ENCODE assay signal across 1 cellular context in the genomic region with DNA sequence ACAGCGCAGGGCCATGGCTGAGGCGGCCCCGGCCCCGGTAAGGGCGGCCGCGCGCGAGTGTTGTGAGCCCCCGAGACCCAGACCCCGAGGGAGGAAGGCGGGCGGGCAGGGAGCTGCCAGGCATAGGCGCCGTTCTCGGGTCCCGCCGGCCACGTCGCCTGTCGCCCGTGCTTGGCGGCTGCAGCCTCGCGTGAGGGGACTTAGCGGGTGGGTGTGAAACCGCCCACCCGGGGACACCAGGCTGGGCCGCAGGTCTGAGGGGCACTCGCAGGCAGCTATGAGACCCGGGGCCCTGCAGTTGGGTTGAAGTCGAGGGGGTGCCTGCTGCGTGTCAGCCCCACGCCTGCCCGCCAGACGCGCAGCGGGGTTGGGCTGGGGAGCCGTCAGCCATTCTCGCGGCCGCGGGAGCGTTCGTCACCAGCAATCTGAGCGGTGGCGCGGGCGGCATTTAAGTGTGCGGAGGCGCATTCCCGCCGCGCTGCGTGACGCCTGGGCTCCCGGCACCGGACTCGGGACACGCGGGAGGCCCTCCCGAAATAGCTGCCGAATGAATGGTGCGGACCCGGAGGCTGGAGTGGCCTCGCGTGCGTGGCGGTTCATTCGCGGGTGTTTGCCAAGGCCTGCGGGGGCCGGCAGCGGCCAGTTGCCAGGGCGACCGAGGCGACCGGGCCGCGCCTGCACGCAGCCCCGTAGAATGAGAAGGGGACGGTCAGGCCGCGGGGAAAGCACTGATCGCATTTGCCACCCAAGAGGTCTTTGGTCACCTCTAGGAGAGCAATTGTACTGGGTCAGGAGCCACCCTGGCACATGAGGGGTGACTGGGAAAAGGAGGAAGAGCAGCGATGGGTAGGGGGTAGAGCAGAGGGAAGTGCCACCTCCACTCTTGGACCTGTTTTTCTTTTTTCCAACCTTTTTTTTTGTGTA.
TF ChIP-seq lines count a peak whose summit lies in the region.

No MANE protein-coding gene starts in this region.

TF ChIP-seq in K562, 482 proteins besides CTCF, POLR2A, EP300 and RAD21 (continued from another document and continues in another):
- TF ChIP-seq, protein P1, sequence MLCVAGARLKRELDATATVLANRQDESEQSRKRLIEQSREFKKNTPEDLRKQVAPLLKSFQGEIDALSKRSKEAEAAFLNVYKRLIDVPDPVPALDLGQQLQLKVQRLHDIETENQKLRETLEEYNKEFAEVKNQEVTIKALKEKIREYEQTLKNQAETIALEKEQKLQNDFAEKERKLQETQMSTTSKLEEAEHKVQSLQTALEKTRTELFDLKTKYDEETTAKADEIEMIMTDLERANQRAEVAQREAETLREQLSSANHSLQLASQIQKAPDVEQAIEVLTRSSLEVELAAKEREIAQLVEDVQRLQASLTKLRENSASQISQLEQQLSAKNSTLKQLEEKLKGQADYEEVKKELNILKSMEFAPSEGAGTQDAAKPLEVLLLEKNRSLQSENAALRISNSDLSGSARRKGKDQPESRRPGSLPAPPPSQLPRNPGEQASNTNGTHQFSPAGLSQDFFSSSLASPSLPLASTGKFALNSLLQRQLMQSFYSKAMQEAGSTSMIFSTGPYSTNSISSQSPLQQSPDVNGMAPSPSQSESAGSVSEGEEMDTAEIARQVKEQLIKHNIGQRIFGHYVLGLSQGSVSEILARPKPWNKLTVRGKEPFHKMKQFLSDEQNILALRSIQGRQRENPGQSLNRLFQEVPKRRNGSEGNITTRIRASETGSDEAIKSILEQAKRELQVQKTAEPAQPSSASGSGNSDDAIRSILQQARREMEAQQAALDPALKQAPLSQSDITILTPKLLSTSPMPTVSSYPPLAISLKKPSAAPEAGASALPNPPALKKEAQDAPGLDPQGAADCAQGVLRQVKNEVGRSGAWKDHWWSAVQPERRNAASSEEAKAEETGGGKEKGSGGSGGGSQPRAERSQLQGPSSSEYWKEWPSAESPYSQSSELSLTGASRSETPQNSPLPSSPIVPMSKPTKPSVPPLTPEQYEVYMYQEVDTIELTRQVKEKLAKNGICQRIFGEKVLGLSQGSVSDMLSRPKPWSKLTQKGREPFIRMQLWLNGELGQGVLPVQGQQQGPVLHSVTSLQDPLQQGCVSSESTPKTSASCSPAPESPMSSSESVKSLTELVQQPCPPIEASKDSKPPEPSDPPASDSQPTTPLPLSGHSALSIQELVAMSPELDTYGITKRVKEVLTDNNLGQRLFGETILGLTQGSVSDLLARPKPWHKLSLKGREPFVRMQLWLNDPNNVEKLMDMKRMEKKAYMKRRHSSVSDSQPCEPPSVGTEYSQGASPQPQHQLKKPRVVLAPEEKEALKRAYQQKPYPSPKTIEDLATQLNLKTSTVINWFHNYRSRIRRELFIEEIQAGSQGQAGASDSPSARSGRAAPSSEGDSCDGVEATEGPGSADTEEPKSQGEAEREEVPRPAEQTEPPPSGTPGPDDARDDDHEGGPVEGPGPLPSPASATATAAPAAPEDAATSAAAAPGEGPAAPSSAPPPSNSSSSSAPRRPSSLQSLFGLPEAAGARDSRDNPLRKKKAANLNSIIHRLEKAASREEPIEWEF (CRISPR knock-in tag; IDR thresholded peaks at IDR 0.05): no peak
- TF ChIP-seq CHD2 (IDR thresholded peaks at IDR 0.05; ENCODE audit: low read depth, low read length): no peak
- TF ChIP-seq NFE2 (IDR thresholded peaks at IDR 0.05; ENCODE audit: low read depth): 0 out of 2 replicates have a peak, but pooled peaks have one; percentile 3
- TF ChIP-seq NR2C1 (IDR thresholded peaks at IDR 0.05): no peak
- no peak for TF ChIP-seq NR2C1 (tag; IDR thresholded peaks at IDR 0.05)
- TF ChIP-seq POLR2AphosphoS2 (IDR thresholded peaks at IDR 0.05; ENCODE audit: low read length): no peak
- TF ChIP-seq KDM1A (IDR thresholded peaks at IDR 0.05): no peak; a peak in 1 of 4 replicates
- no peak for TF ChIP-seq LARP7 (IDR thresholded peaks at IDR 0.05)
- no peak for TF ChIP-seq POLR3G (IDR thresholded peaks at IDR 0.05; ENCODE audit: extremely low read depth, insufficient read length, insufficient replicate concordance)
- TF ChIP-seq ZNF764 (CRISPR knock-in tag; IDR thresholded peaks at IDR 0.05; ENCODE audit: low read depth): peak; percentile 29; the same call in 1 of the 2 replicates
- no peak for TF ChIP-seq SIRT6 (IDR thresholded peaks at IDR 0.05; ENCODE audit: low read depth, low read length)
- TF ChIP-seq HMGN3 (IDR thresholded peaks at IDR 0.05; ENCODE audit: borderline replicate concordance, extremely low read depth, insufficient read length, low read depth, low read length): peak; percentile 26
- TF ChIP-seq HDAC8 (tag; IDR thresholded peaks at IDR 0.05): no peak
- TF ChIP-seq NONO (IDR thresholded peaks at IDR 0.05; ENCODE audit: low read depth in 2 of 2, low read length in 1 of 2): 0 out of 4 replicates have a peak, but pooled peaks of 1 of the 2 experiments have one; percentile 6
- TF ChIP-seq PHTF2 (CRISPR knock-in tag; IDR thresholded peaks at IDR 0.05): no peak
- no peak for TF ChIP-seq HDGF (IDR thresholded peaks at IDR 0.05)
- no peak; the same call in 1 of the 2 replicates for TF ChIP-seq ZNF589 (CRISPR knock-in tag; IDR thresholded peaks at IDR 0.05; ENCODE audit: low read depth)
- no peak for TF ChIP-seq ZNF212 (CRISPR knock-in tag; IDR thresholded peaks at IDR 0.05)
- no peak for TF ChIP-seq POLR2AphosphoS5 (IDR thresholded peaks at IDR 0.05; ENCODE audit: control insufficient read depth, insufficient read depth, low read depth, low read length)
- no peak for TF ChIP-seq BRD9 (IDR thresholded peaks at IDR 0.05; ENCODE audit: low read depth, partially characterized antibody)
- TF ChIP-seq SETDB1 (IDR thresholded peaks at IDR 0.05; ENCODE audit: low read length): no peak
- TF ChIP-seq MAFG (tag; conservative IDR thresholded peaks at IDR 0.05): no peak
- peak; percentile 5; the same call in 1 of the 2 replicates for TF ChIP-seq STAT6 (CRISPR knock-in tag; IDR thresholded peaks at IDR 0.05)
- no peak for TF ChIP-seq ZNF785 (CRISPR knock-in tag; IDR thresholded peaks at IDR 0.05)
- TF ChIP-seq THRA (IDR thresholded peaks at IDR 0.05): no peak
- TF ChIP-seq L3MBTL2 (IDR thresholded peaks at IDR 0.05): 0 out of 2 replicates have a peak, but pooled peaks have one; percentile 26
- TF ChIP-seq TBL1XR1 (IDR thresholded peaks at IDR 0.05; ENCODE audit: low read length in 2 of 2): no peak
- no peak for TF ChIP-seq NCOR1 (IDR thresholded peaks at IDR 0.05)
- TF ChIP-seq SRSF7 (optimal IDR thresholded peaks at IDR 0.05; ENCODE audit: low read depth, low read length): no peak
- peak; percentile 61 for TF ChIP-seq ZNF316 (IDR thresholded peaks at IDR 0.05)
- TF ChIP-seq CEBPG (CRISPR knock-in tag; IDR thresholded peaks at IDR 0.05): peak; percentile 35; the same call in 1 of the 2 replicates
- TF ChIP-seq CEBPG (tag; conservative IDR thresholded peaks at IDR 0.05 in 1 of 2, IDR thresholded peaks at IDR 0.05 in 1 of 2): no peak
- peak; percentile 84 for TF ChIP-seq PHF21A (IDR thresholded peaks at IDR 0.05; ENCODE audit: borderline replicate concordance, low read depth)
- no peak for TF ChIP-seq NR0B1 (IDR thresholded peaks at IDR 0.05; ENCODE audit: partially characterized antibody)
- TF ChIP-seq, protein P2, sequence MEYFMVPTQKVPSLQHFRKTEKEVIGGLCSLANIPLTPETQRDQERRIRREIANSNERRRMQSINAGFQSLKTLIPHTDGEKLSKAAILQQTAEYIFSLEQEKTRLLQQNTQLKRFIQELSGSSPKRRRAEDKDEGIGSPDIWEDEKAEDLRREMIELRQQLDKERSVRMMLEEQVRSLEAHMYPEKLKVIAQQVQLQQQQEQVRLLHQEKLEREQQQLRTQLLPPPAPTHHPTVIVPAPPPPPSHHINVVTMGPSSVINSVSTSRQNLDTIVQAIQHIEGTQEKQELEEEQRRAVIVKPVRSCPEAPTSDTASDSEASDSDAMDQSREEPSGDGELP (CRISPR knock-in tag; IDR thresholded peaks at IDR 0.05; ENCODE audit: borderline replicate concordance): peak; percentile 76
- TF ChIP-seq ZBTB17 (CRISPR knock-in tag; IDR thresholded peaks at IDR 0.05): no peak
- TF ChIP-seq TAF1 (IDR thresholded peaks at IDR 0.05; ENCODE audit: control insufficient read depth, extremely low read depth, insufficient read depth, low read length, severe bottlenecking): no peak
- no peak for TF ChIP-seq FOXM1 (IDR thresholded peaks at IDR 0.05; ENCODE audit: low read depth)
- no peak; the same call in 1 of the 2 replicates for TF ChIP-seq FOXM1 (CRISPR knock-in tag; IDR thresholded peaks at IDR 0.05; ENCODE audit: low read depth)
- no peak; the same call in 1 of the 2 replicates for TF ChIP-seq AFF4 (CRISPR knock-in tag; IDR thresholded peaks at IDR 0.05)
- no peak for TF ChIP-seq SRSF1 (IDR thresholded peaks at IDR 0.05; ENCODE audit: low read depth, low read length)
- no peak for TF ChIP-seq ZNF253 (CRISPR knock-in tag; conservative IDR thresholded peaks at IDR 0.05)
- no peak for TF ChIP-seq MEIS2 (IDR thresholded peaks at IDR 0.05; ENCODE audit: partially characterized antibody)
- peak; percentile 80 for TF ChIP-seq ZBTB33 (CRISPR knock-in tag; IDR thresholded peaks at IDR 0.05)
